Comparison of ENCODE assay signal across 8 cellular contexts in the genomic region with DNA sequence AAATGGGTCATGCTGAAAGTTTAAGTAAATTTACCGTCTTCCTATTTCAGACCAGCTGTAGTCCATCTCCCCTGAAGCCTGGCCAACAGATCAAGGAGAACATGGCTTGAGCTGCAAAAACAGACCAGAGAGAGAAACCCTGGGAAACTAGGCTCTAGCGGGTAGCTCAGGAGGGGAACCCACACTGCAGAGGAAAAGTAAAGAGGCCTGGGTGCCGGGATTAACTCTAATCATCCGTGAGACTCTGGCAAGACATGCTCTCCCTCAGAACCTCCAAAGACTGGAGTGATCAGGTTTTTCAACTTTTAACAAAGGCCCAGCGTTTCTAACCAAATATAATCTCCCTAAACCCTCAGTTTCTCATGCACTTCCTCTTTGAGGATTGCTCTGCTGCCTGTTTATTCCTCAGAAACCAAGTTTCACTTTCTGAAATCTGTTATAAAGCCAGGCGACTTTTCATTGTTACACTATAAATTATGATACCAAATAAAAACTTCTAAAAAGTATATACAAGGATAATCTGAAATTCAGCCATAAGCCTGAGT.
DNase-seq lines count a peak whose midpoint lies in the region; ATAC-seq and TF ChIP-seq lines count a peak whose summit lies in the region.

No MANE protein-coding gene starts in this region.

- POLR2A ChIA-PET in Panc1 (lab: Charles Lee), result no interaction called here

- ATAC-seq in GM21529 (IDR thresholded peaks at IDR 0.05; ENCODE audit: unreplicated experiment), result peak; percentile 38
- 0 out of 2 replicates have a peak, but pooled peaks have one; percentile 22 for ATAC-seq in Panc1
- ATAC-seq in HG02610 (IDR thresholded peaks at IDR 0.05; ENCODE audit: unreplicated experiment), result no peak

- H3K27ac ChIP-seq in Panc1 (ENCODE audit: low read length) (peak overlapping the region; percentile 78), esophagus squamous epithelium (peak overlapping the region; percentile 59 to 83 (median 69)), neutrophil (peak overlapping the region; percentile 93)

- CTCF ChIA-PET in Panc1 (lab: Charles Lee), result no interaction called here

- peaks cover 23% of the 10 kb centered on the region for H3K4me1 ChIP-seq in Panc1 (ENCODE audit: control insufficient read depth, insufficient read depth, low read length)
- H3K4me1 ChIP-seq in esophagus squamous epithelium, result peaks cover 31 to 88% (median 49%) of the 10 kb centered on the region in 3 donors
- peaks cover 38 to 51% of the 10 kb centered on the region in 2 experiments for H3K4me1 ChIP-seq in neutrophil (ENCODE audit: control insufficient read depth in 1 of 2, insufficient read depth in 1 of 2, low read depth in 1 of 2, low read length in 1 of 2)

- H3K9me3 ChIP-seq in Panc1 (ENCODE audit: control insufficient read depth, insufficient read depth, low read depth, low read length) (no peaks in the 10 kb centered on the region), esophagus squamous epithelium (no peaks in the 10 kb centered on the region), neutrophil (no peaks in the 10 kb centered on the region)

- intact Hi-C loops in Panc1 (cut with micrococcal nuclease; ENCODE audit: unreplicated experiment) (no loop called here), esophagus squamous epithelium (cut with DNase I) (no loop called here)

- TF ChIP-seq CTCF in Panc1 (IDR thresholded peaks at IDR 0.05) (no peak), esophagus squamous epithelium (IDR thresholded peaks at IDR 0.05) (no peak), neutrophil (IDR thresholded peaks at IDR 0.05) (no peak)

- H3K36me3 ChIP-seq in Panc1 (ENCODE audit: control insufficient read depth, insufficient read depth, low read length) (no peaks in the 10 kb centered on the region), esophagus squamous epithelium (no peaks in the 10 kb centered on the region), neutrophil (no peaks in the 10 kb centered on the region)

- 5 to 7% methylated on average over 6 of the region's 6 CpGs for WGBS in esophagus squamous epithelium, 2 donors

- TF ChIP-seq POLR2A in esophagus squamous epithelium (IDR thresholded peaks at IDR 0.05), result no peak

- in situ Hi-C loops in Panc1 (cut with HindIII; ENCODE audit: low pct_unique_long_range_greater_than_20kb, low sequenced_read_pairs), result no loop called here

- H3K27me3 ChIP-seq in Panc1 (ENCODE audit: control insufficient read depth, insufficient read depth, low read length) (no peaks in the 10 kb centered on the region), esophagus squamous epithelium (no peaks in the 10 kb centered on the region), neutrophil (no peaks in the 10 kb centered on the region)

- DNase-seq in Panc1 (ENCODE audit: low read depth, low spot score), result no peak
- DNase-seq in esophagus squamous epithelium (lab: John Stamatoyannopoulos, UW), result no peak
- no peak for DNase-seq in central memory CD4-positive, alpha-beta T cell
- DNase-seq in iPS-NIHi7 (ENCODE audit: extremely low spot score), result no peak
- no peak for DNase-seq in HPDE6-E6E7 (ENCODE audit: extremely low spot score)

- H3K4me3 ChIP-seq in Panc1 (ENCODE audit: low read depth in 2 of 2, low read length in 2 of 2), result peak overlapping the region; percentile 7 to 17; a peak in 3 of 4 replicates
- peak overlapping the region in 3 of 4 donors; percentile 5 to 39 (median 20) for H3K4me3 ChIP-seq in esophagus squamous epithelium
- H3K4me3 ChIP-seq in neutrophil (ENCODE audit: low read depth in 1 of 2, low read length in 1 of 2), result peak overlapping the region; percentile 52 to 53

- BruUV-seq in Panc1 (replicated peaks; lab: Mats Ljungman, UMichigan), result no TSS peak
